Comparison of ENCODE assay signal across 1 cellular context in the genomic region with DNA sequence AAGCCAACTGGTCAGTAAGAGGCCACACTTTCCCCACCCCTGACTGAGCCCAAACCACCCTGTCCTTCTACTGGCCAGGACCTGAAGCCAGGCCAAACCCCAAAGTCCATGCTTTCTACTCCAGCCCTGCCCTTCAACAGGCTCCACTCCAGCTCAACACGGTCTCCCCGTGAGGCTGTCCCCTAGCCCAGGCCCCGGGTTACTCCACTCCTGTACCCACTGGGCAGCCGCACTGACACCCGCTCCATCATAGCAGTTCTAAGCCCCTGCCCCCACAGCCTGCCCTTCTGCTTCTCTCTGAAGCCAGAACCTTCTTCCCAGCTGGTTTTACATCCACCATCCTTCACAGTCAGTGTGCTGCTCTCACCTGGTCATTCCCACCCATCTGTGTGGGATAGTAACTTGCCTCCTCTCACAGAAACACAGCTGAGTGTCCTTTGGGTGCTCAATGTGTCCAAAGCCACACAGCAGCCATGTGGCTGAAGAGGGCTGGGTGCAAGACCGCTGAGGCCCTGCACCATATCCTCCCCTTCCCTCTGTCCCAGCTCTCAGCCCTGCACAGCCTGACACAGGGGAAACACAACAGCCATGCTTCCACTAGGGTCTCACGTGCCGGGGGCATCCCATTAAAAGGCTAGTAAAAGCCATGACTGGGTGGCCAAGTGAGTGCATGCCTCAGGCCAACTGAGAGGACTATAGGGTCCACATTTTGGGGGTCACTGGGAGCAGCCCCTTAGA.
TF ChIP-seq lines count a peak whose summit lies in the region.

No MANE protein-coding gene starts in this region.

TF ChIP-seq in SK-N-SH, 30 proteins besides CTCF, POLR2A, EP300 and RAD21 (continued from another document):
- TF ChIP-seq, protein P1, sequence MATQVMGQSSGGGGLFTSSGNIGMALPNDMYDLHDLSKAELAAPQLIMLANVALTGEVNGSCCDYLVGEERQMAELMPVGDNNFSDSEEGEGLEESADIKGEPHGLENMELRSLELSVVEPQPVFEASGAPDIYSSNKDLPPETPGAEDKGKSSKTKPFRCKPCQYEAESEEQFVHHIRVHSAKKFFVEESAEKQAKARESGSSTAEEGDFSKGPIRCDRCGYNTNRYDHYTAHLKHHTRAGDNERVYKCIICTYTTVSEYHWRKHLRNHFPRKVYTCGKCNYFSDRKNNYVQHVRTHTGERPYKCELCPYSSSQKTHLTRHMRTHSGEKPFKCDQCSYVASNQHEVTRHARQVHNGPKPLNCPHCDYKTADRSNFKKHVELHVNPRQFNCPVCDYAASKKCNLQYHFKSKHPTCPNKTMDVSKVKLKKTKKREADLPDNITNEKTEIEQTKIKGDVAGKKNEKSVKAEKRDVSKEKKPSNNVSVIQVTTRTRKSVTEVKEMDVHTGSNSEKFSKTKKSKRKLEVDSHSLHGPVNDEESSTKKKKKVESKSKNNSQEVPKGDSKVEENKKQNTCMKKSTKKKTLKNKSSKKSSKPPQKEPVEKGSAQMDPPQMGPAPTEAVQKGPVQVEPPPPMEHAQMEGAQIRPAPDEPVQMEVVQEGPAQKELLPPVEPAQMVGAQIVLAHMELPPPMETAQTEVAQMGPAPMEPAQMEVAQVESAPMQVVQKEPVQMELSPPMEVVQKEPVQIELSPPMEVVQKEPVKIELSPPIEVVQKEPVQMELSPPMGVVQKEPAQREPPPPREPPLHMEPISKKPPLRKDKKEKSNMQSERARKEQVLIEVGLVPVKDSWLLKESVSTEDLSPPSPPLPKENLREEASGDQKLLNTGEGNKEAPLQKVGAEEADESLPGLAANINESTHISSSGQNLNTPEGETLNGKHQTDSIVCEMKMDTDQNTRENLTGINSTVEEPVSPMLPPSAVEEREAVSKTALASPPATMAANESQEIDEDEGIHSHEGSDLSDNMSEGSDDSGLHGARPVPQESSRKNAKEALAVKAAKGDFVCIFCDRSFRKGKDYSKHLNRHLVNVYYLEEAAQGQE (IDR thresholded peaks at IDR 0.05; ENCODE audit: low read depth, low read length): no peak
- TF ChIP-seq ELF1 (IDR thresholded peaks at IDR 0.05): no peak
- no peak for TF ChIP-seq MEF2A (IDR thresholded peaks at IDR 0.05; ENCODE audit: borderline replicate concordance, low read depth)
